ENCODE assay signal across 1 cellular context in genomic region chr4:184529283-184529682, GRCh38.
TF ChIP-seq lines count a peak whose summit lies in the region.

No MANE protein-coding gene starts in this region.

TF ChIP-seq in GM23338, 12 proteins besides CTCF, POLR2A, EP300 and RAD21 (continued from another document):
- TF ChIP-seq ETS1 (IDR thresholded peaks at IDR 0.05): no peak
- TF ChIP-seq, protein P1, sequence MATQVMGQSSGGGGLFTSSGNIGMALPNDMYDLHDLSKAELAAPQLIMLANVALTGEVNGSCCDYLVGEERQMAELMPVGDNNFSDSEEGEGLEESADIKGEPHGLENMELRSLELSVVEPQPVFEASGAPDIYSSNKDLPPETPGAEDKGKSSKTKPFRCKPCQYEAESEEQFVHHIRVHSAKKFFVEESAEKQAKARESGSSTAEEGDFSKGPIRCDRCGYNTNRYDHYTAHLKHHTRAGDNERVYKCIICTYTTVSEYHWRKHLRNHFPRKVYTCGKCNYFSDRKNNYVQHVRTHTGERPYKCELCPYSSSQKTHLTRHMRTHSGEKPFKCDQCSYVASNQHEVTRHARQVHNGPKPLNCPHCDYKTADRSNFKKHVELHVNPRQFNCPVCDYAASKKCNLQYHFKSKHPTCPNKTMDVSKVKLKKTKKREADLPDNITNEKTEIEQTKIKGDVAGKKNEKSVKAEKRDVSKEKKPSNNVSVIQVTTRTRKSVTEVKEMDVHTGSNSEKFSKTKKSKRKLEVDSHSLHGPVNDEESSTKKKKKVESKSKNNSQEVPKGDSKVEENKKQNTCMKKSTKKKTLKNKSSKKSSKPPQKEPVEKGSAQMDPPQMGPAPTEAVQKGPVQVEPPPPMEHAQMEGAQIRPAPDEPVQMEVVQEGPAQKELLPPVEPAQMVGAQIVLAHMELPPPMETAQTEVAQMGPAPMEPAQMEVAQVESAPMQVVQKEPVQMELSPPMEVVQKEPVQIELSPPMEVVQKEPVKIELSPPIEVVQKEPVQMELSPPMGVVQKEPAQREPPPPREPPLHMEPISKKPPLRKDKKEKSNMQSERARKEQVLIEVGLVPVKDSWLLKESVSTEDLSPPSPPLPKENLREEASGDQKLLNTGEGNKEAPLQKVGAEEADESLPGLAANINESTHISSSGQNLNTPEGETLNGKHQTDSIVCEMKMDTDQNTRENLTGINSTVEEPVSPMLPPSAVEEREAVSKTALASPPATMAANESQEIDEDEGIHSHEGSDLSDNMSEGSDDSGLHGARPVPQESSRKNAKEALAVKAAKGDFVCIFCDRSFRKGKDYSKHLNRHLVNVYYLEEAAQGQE (IDR thresholded peaks at IDR 0.05; ENCODE audit: unreplicated experiment): no peak
